ENCODE assay signal across 1 cellular context in genomic region chr12:125198647-125199046, GRCh38.
TF ChIP-seq lines count a peak whose summit lies in the region.

No MANE protein-coding gene starts in this region.

TF ChIP-seq in H1, 55 proteins besides CTCF, POLR2A, EP300 and RAD21:
- no peak for TF ChIP-seq RNF2 (IDR thresholded peaks at IDR 0.05; ENCODE audit: borderline replicate concordance, low read depth, low read length, missing control alignments, poor library complexity, severe bottlenecking)
- TF ChIP-seq MAX (IDR thresholded peaks at IDR 0.05), result no peak
- TF ChIP-seq BRCA1 (IDR thresholded peaks at IDR 0.05; ENCODE audit: low read depth, low read length), result no peak
- no peak for TF ChIP-seq PHF8 (conservative IDR thresholded peaks at IDR 0.05; ENCODE audit: low read depth, low read length)
- TF ChIP-seq SP1 (IDR thresholded peaks at IDR 0.05; ENCODE audit: low read depth, low read length), result no peak
- TF ChIP-seq KDM5A (IDR thresholded peaks at IDR 0.05; ENCODE audit: low read length), result no peak
